ENCODE assay signal across 19 cellular contexts in the genomic region with DNA sequence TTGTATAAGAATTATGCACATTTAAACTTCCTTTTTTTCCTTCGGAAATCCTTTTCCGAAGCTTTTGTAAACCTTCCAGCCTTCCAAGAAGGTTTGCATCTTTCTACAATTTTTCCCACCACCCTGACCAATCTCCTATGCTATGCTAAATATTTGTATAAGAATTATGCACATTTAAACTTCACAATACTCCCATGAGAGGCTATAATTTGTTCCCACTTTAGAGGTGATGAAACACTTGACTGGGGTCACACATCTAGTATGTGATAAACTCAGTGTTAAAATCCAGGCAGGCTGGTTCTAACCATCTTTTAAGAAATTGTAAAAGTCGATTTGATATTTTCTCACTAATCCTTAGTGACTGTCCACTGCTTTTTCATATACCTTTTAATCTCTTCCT. TPM values are rescaled to one million over a fixed set of nuclear protein-coding genes. Genes with fewer than 3 reads are reported as not detected.
DNase-seq lines count a peak whose midpoint lies in the region; ATAC-seq and TF ChIP-seq lines count a peak whose summit lies in the region.
"Had no signal": no experiment of that assay in that cellular context is flagged by ENCODE, and none has a peak within 500 bp of the region (broad histone marks: within the 10 kb centered on the region; RNA-seq: fewer than 3 reads in every experiment).

No MANE protein-coding gene starts in this region.

- WGBS in SK-N-SH (ENCODE audit: low lambda C conversion rate), result 83% methylated on average over 3 of the region's 3 CpGs

- H3K9ac ChIP-seq in SK-N-SH, result no peak overlapping the region

- intact Hi-C loops in Panc1 (cut with micrococcal nuclease; ENCODE audit: unreplicated experiment), result no loop called here

- no peak for ATAC-seq in SK-N-SH treated with all-trans-retinoic acid at 6 μM for 48 hours
- ATAC-seq in Panc1, result no peak
- ATAC-seq in GM18858 (IDR thresholded peaks at IDR 0.05; ENCODE audit: unreplicated experiment), result no peak
- no peak for ATAC-seq in GM18873 (IDR thresholded peaks at IDR 0.05; ENCODE audit: low FRiP score, unreplicated experiment)
- ATAC-seq: T-cell had no signal

- H3K4me3 ChIP-seq in SK-N-SH (ENCODE audit: low read depth in 2 of 2, low read length in 1 of 2), result no peak overlapping the region
- H3K4me3 ChIP-seq in Panc1 (ENCODE audit: low read depth in 2 of 2, low read length in 2 of 2), result no peak overlapping the region
- no peak overlapping the region for H3K4me3 ChIP-seq in fibroblast of villous mesenchyme (ENCODE audit: low read depth, low read length)
- H3K4me3 ChIP-seq: PC-9 had no signal

- H4K20me1 ChIP-seq in SK-N-SH (ENCODE audit: insufficient read depth), result no peaks in the 10 kb centered on the region

- TF ChIP-seq EP300 in SK-N-SH (IDR thresholded peaks at IDR 0.05; ENCODE audit: borderline replicate concordance in 1 of 2, low read depth in 1 of 2, low read length in 1 of 2), result no peak

- no peak for TF ChIP-seq CTCF in SK-N-SH (IDR thresholded peaks at IDR 0.05)
- no peak for TF ChIP-seq CTCF in Panc1 (IDR thresholded peaks at IDR 0.05)
- TF ChIP-seq CTCF in fibroblast of villous mesenchyme (IDR thresholded peaks at IDR 0.05; ENCODE audit: insufficient read depth, low read depth, low read length), result no peak

- CTCF ChIA-PET in SK-N-SH (lab: Yijun Ruan, JAX), result interaction anchor here (0.6 to 1.3 kb wide), 3 partner anchors 9 to 30 kb away, joined by 3 read pairs; no protein-coding TSS in a partner anchor
- CTCF ChIA-PET in Panc1 (lab: Charles Lee), result no interaction called here

- H3K79me2 ChIP-seq in SK-N-SH (ENCODE audit: insufficient read depth), result peaks cover 23% of the 10 kb centered on the region

- H3K36me3 ChIP-seq in SK-N-SH (replicated peaks in 1 of 2; ENCODE audit: control insufficient read depth in 1 of 2, insufficient read depth in 2 of 2, low read length in 1 of 2), result peaks cover 15 to 17% of the 10 kb centered on the region in 2 experiments
- no peaks in the 10 kb centered on the region; the same call in none of the 2 replicates for H3K36me3 ChIP-seq in Panc1 (ENCODE audit: control insufficient read depth, insufficient read depth, low read length)

- in situ Hi-C loops in Panc1 (cut with HindIII; ENCODE audit: low pct_unique_long_range_greater_than_20kb, low sequenced_read_pairs), result no loop called here

- DNase-seq in SK-N-SH (no peak), Panc1 (ENCODE audit: low read depth, low spot score) (no peak), fibroblast of villous mesenchyme (ENCODE audit: low read depth) (peak; percentile 40), NCI-H69 (lab: John Stamatoyannopoulos, UW) (no peak), HK-2 (ENCODE audit: unreplicated experiment) (no peak)
- DNase-seq: DMS79, NCI-H1092, NCI-H1436, NCI-H187 treated with DMSO at 0.1 percent for 48 hours, NCI-H510A, NCI-H748 treated with DMSO at 0.1 percent for 48 hours, PC-9, SIG-M5, T-cell had no signal

- H3K4me1 ChIP-seq in SK-N-SH (ENCODE audit: control insufficient read depth in 1 of 2, insufficient read depth in 2 of 2, low read depth in 1 of 2, low read length in 1 of 2), result peaks cover 3 to 56% of the 10 kb centered on the region in 2 experiments; a peak in 3 of 4 replicates
- H3K4me1 ChIP-seq in Panc1 (ENCODE audit: control insufficient read depth, insufficient read depth, low read length), result peaks cover 33% of the 10 kb centered on the region

- H3F3A ChIP-seq in SK-N-SH (replicated peaks; ENCODE audit: insufficient read depth), result peaks cover 64% of the 10 kb centered on the region

- POLR2A ChIA-PET in SK-N-SH (lab: Yijun Ruan, JAX), result no interaction called here
- POLR2A ChIA-PET in Panc1 (lab: Charles Lee), result no interaction called here

- H3K27ac ChIP-seq in SK-N-SH (ENCODE audit: low read depth in 2 of 2, low read length in 1 of 2) (peak overlapping the region in 1 of 2 experiments; percentile 25; a peak in 1 of 4 replicates), Panc1 (ENCODE audit: low read length) (peak overlapping the region; percentile 46; the same call in 1 of the 2 replicates)
- H3K27ac ChIP-seq: 22Rv1, C4-2B, PC-9 had no signal

- H3K9me2 ChIP-seq in SK-N-SH, result no peaks in the 10 kb centered on the region

- H3K9me3 ChIP-seq in SK-N-SH, result no peaks in the 10 kb centered on the region
- no peaks in the 10 kb centered on the region for H3K9me3 ChIP-seq in Panc1 (ENCODE audit: control insufficient read depth, insufficient read depth, low read depth, low read length)

- H2AFZ ChIP-seq in SK-N-SH (ENCODE audit: low read depth), result no peak overlapping the region
- H2AFZ ChIP-seq: PC-9 had no signal

- no peak for TF ChIP-seq RAD21 in SK-N-SH (IDR thresholded peaks at IDR 0.05; ENCODE audit: low read length)

- H3K27me3 ChIP-seq in SK-N-SH (ENCODE audit: insufficient read depth) (no peaks in the 10 kb centered on the region), Panc1 (ENCODE audit: control insufficient read depth, insufficient read depth, low read length) (no peaks in the 10 kb centered on the region)

- no peak overlapping the region for H3K4me2 ChIP-seq in SK-N-SH
- H3K4me2 ChIP-seq: PC-9 had no signal

- no TSS peak for BruUV-seq in Panc1 (replicated peaks; lab: Mats Ljungman, UMichigan)

TF ChIP-seq in SK-N-SH treated with all-trans-retinoic acid at 6 μM for 48 hours, 23 proteins besides CTCF, POLR2A, EP300 and RAD21 (continues in another document):
- TF ChIP-seq ZNF565 (CRISPR knock-in tag; conservative IDR thresholded peaks at IDR 0.05; ENCODE audit: low read depth) (no peak), POU6F1 (CRISPR knock-in tag; IDR thresholded peaks at IDR 0.05; ENCODE audit: borderline replicate concordance, low read depth) (no peak)
- TF ChIP-seq, protein P1, sequence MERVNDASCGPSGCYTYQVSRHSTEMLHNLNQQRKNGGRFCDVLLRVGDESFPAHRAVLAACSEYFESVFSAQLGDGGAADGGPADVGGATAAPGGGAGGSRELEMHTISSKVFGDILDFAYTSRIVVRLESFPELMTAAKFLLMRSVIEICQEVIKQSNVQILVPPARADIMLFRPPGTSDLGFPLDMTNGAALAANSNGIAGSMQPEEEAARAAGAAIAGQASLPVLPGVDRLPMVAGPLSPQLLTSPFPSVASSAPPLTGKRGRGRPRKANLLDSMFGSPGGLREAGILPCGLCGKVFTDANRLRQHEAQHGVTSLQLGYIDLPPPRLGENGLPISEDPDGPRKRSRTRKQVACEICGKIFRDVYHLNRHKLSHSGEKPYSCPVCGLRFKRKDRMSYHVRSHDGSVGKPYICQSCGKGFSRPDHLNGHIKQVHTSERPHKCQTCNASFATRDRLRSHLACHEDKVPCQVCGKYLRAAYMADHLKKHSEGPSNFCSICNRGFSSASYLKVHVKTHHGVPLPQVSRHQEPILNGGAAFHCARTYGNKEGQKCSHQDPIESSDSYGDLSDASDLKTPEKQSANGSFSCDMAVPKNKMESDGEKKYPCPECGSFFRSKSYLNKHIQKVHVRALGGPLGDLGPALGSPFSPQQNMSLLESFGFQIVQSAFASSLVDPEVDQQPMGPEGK (CRISPR knock-in tag; IDR thresholded peaks at IDR 0.05; ENCODE audit: borderline replicate concordance), result 0 out of 2 replicates have a peak, but pooled peaks have one; percentile 53

TF ChIP-seq in SK-N-SH, 30 proteins besides CTCF, POLR2A, EP300 and RAD21 (continues in another document):
- no peak for TF ChIP-seq SMC3 (IDR thresholded peaks at IDR 0.05; ENCODE audit: low read depth, low read length)
- no peak for TF ChIP-seq FOXM1 (IDR thresholded peaks at IDR 0.05; ENCODE audit: low read depth)
- TF ChIP-seq, protein P2, sequence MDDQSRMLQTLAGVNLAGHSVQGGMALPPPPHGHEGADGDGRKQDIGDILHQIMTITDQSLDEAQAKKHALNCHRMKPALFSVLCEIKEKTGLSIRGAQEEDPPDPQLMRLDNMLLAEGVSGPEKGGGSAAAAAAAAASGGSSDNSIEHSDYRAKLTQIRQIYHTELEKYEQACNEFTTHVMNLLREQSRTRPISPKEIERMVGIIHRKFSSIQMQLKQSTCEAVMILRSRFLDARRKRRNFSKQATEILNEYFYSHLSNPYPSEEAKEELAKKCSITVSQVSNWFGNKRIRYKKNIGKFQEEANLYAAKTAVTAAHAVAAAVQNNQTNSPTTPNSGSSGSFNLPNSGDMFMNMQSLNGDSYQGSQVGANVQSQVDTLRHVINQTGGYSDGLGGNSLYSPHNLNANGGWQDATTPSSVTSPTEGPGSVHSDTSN (IDR thresholded peaks at IDR 0.05), result no peak
- TF ChIP-seq USF1 (IDR thresholded peaks at IDR 0.05; ENCODE audit: borderline replicate concordance, low read depth), result no peak
- no peak for TF ChIP-seq NRF1 (IDR thresholded peaks at IDR 0.05; ENCODE audit: low read depth, low read length)
- TF ChIP-seq FOSL2 (IDR thresholded peaks at IDR 0.05; ENCODE audit: borderline replicate concordance, low read depth), result no peak
- no peak for TF ChIP-seq RFX5 (IDR thresholded peaks at IDR 0.05; ENCODE audit: low read length)
- TF ChIP-seq RXRA (IDR thresholded peaks at IDR 0.05; ENCODE audit: borderline replicate concordance, low read depth), result no peak
- TF ChIP-seq GABPA (IDR thresholded peaks at IDR 0.05; ENCODE audit: low read depth), result no peak
- TF ChIP-seq TCF12 (IDR thresholded peaks at IDR 0.05), result no peak
- TF ChIP-seq YY1 (IDR thresholded peaks at IDR 0.05; ENCODE audit: low read depth), result no peak
- no peak for TF ChIP-seq CHD2 (IDR thresholded peaks at IDR 0.05; ENCODE audit: low read length, partially characterized antibody)

RNA-seq across cellular contexts. Expression of gene NUDT6, which starts 22.1 kb away (rescaled TPM):
- polyA plus RNA-seq in SK-N-SH (2012; rRNA removed), result 10.1 and 10.5 TPM in 2 replicates
- polyA plus RNA-seq in SK-N-SH (2012; cell fraction: cytosol; rRNA removed), result 9.1 and 9.6 TPM in 2 replicates
- 10.1 and 10.4 TPM in 2 replicates for polyA plus RNA-seq in SK-N-SH (2012; cell fraction: nucleus; rRNA removed)
- 7.5 TPM for total RNA-seq in Panc1 (2021; ENCODE audit: unreplicated experiment)
- 5.1 TPM for polyA plus RNA-seq in Panc1 (2012; ENCODE audit: insufficient read length)
- total RNA-seq in fibroblast of villous mesenchyme, result 3.9 and 6.8 TPM in 2 replicates
